Comparison of ENCODE assay signal across 8 cellular contexts in the genomic region with DNA sequence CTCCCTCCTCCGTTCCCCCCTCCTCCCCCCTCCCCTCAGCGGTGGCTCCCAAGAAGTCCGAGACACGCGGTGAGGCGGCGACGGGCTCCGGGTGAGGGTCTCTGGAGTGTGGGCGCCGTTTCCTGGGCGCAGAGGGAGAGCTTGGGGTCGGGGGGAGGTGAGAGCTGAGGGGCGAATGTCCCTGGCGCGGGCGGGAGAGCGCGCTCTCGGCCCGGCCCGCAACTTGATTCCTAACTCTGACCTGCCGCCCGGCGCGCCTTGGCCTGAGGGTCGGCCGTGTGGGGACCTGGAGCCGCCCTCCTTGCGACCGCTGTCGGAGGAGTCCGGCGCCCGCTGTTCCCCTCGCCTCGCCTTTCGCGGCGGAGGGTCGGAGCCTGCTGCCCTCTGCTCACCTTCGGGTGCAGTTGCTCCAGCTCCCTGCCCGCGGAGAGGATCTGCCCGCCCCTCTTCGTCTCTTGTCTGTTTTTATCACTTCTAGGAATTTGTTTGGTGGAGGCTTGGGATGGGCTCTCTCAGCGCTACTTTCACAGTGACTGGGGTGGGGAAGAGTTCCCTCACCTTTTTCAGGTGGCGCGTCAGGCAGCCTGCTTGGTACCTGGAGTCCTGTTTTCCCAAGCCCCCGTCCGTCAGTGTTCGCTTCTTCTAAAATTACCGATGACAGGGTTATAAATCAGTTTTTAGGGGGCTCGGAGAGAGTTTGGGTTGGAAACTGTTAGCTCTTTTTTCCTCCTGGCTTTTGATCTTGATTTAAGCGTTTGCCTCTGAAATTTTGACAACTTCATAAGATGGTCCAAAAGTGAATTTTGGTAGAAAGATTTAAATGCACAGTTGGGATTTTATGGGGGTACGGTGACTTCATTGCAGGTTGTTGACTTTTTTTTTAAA. TPM values are rescaled to one million over a fixed set of nuclear protein-coding genes. Genes with fewer than 3 reads are reported as not detected.
DNase-seq lines count a peak whose midpoint lies in the region; ATAC-seq, FAIRE-seq and TF ChIP-seq lines count a peak whose summit lies in the region.

No MANE protein-coding gene starts in this region.

- H3K27ac ChIP-seq in PC-3 (ENCODE audit: low read length): peak overlapping the region; percentile 70
- H3K27ac ChIP-seq in keratinocyte (ENCODE audit: control insufficient read depth, insufficient read depth, low read length): peak overlapping the region; percentile 90

- H3K4me2 ChIP-seq in PC-3 (ENCODE audit: low read length): peak overlapping the region; percentile 91
- peak overlapping the region; percentile 92 for H3K4me2 ChIP-seq in keratinocyte (ENCODE audit: control insufficient read depth, extremely low read depth, insufficient read depth, low read depth, low read length)

- peaks cover 18% of the 10 kb centered on the region for H3K4me1 ChIP-seq in PC-3 (ENCODE audit: insufficient read depth, low read length)
- H3K4me1 ChIP-seq in keratinocyte (ENCODE audit: control insufficient read depth, extremely low read depth, insufficient read depth, low read length): peaks cover 7% of the 10 kb centered on the region

- no peaks in the 10 kb centered on the region for H3F3A ChIP-seq in PC-3 (ENCODE audit: low read length, unreplicated experiment)

- H4K20me1 ChIP-seq in PC-3 (ENCODE audit: low read length) (peaks cover 28% of the 10 kb centered on the region), keratinocyte (ENCODE audit: control insufficient read depth, extremely low read depth, insufficient read depth, low read length) (peaks cover 3% of the 10 kb centered on the region)

- no peak for TF ChIP-seq CTCF in CD14-positive monocyte (IDR thresholded peaks at IDR 0.05)
- no peak for TF ChIP-seq CTCF in PC-3 (conservative IDR thresholded peaks at IDR 0.05; ENCODE audit: low read depth, low read length)
- TF ChIP-seq CTCF in brain (conservative IDR thresholded peaks at IDR 0.05): no peak
- TF ChIP-seq CTCF in keratinocyte (optimal IDR thresholded peaks at IDR 0.05 in 1 of 3, IDR thresholded peaks at IDR 0.05 in 1 of 3, conservative IDR thresholded peaks at IDR 0.05 in 1 of 3; ENCODE audit: extremely low read depth in 1 of 3, insufficient read depth in 2 of 3, low read length in 3 of 3): no peak

- intact Hi-C loops in CD14-positive monocyte (cut with micrococcal nuclease): no loop called here
- intact Hi-C loops in PC-3 (cut with micrococcal nuclease): no loop called here

- H3K27me3 Mint-ChIP-seq in CD14-positive monocyte (ENCODE audit: low read depth in 3 of 3) (peaks cover 0 to 2% (median 0%) of the 10 kb centered on the region in 3 donors), brain (peaks cover 25% of the 10 kb centered on the region)

- no TSS peak for BruUV-seq in PC-3 (replicated peaks; lab: Mats Ljungman, UMichigan)

- H3K9me2 ChIP-seq in PC-3 (replicated peaks; ENCODE audit: low read length): no peaks in the 10 kb centered on the region

- H3K4me1 Mint-ChIP-seq in CD14-positive monocyte (peaks cover 47% of the 10 kb centered on the region), brain (peaks cover 52% of the 10 kb centered on the region)

- H3K9me3 ChIP-seq in PC-3 (ENCODE audit: low read length) (no peaks in the 10 kb centered on the region), keratinocyte (ENCODE audit: control insufficient read depth, low read depth, low read length) (no peaks in the 10 kb centered on the region)

- H3K9me1 ChIP-seq in keratinocyte (ENCODE audit: control insufficient read depth, extremely low read depth, insufficient read depth, low read length): peaks cover 2% of the 10 kb centered on the region

- ATAC-seq in GM18907 (IDR thresholded peaks at IDR 0.05; ENCODE audit: unreplicated experiment) (peak; percentile 37), HG03103 (IDR thresholded peaks at IDR 0.05; ENCODE audit: low read depth, unreplicated experiment) (peak; percentile 36), PC-3 (peak; percentile 44), HG02840 (IDR thresholded peaks at IDR 0.05; ENCODE audit: low FRiP score, unreplicated experiment) (no peak)

- peaks cover 2 to 13% of the 10 kb centered on the region in 2 donors for H3K36me3 Mint-ChIP-seq in CD14-positive monocyte
- H3K36me3 Mint-ChIP-seq in brain: peaks cover 18% of the 10 kb centered on the region

- FAIRE-seq in keratinocyte (lab: Jason Lieb, UNC): no peak

- H3K4me3 ChIP-seq in PC-3 (ENCODE audit: low read length) (peak overlapping the region; percentile 99), keratinocyte (ENCODE audit: control insufficient read depth in 2 of 3, extremely low read depth in 1 of 3, insufficient read depth in 2 of 3, low read depth in 1 of 3, low read length in 3 of 3) (peak overlapping the region; percentile 88 to 100 (median 100))

- POLR2A ChIA-PET in PC-3 (lab: Charles Lee; ENCODE audit: unreplicated experiment): interaction anchor here (0.6 kb wide), 1 partner anchor 79 kb away, joined by 3 read pairs; no protein-coding TSS in a partner anchor

- H2AFZ ChIP-seq in PC-3 (ENCODE audit: low read length) (peak overlapping the region; percentile 43), keratinocyte (ENCODE audit: control insufficient read depth, low read length) (peak overlapping the region; percentile 73)

- H3K9ac ChIP-seq in PC-3 (ENCODE audit: low read length): peak overlapping the region; percentile 94
- H3K9ac ChIP-seq in keratinocyte (ENCODE audit: control insufficient read depth, extremely low read depth, insufficient read depth, low read length): peak overlapping the region; percentile 94

- CTCF ChIA-PET in PC-3 (lab: Charles Lee): interaction anchor here (0.8 to 1.3 kb wide), 2 partner anchors 57 to 100 kb away, joined by 4 read pairs; no protein-coding TSS in a partner anchor

- no peaks in the 10 kb centered on the region for H3K9me3 Mint-ChIP-seq in CD14-positive monocyte
- peaks cover 0 to 2% (median 0%) of the 10 kb centered on the region in 5 experiments for H3K9me3 Mint-ChIP-seq in brain

- dilution Hi-C loops in keratinocyte (cut with MboI; ENCODE audit: extremely low pct_ligation_motif_present, low sequenced_read_pairs): no loop called here

- DNase-seq in CD14-positive monocyte (ENCODE audit: low spot score): peak; percentile 47
- DNase-seq in PC-3: peak; percentile 24
- DNase-seq in keratinocyte (ENCODE audit: low read depth, low spot score): no peak
- DNase-seq in stimulated activated CD8-positive, alpha-beta memory T cell treated with anti-CD3 and anti-CD28 coated beads, Interleukin-12 subunit alpha, Interleukin-12 subunit beta, amount 100 ng/mL, for 1 hour (ENCODE audit: low read depth): peak; percentile 11

- no peaks in the 10 kb centered on the region for H3K27me3 ChIP-seq in PC-3 (ENCODE audit: low read length)
- no peaks in the 10 kb centered on the region for H3K27me3 ChIP-seq in keratinocyte (ENCODE audit: control insufficient read depth, extremely low read depth, insufficient read depth, low read length)

- H3K4me3 Mint-ChIP-seq in CD14-positive monocyte (peak overlapping the region; percentile 85 to 94), brain (peak overlapping the region; percentile 85 to 100 (median 92))

- H3K27ac Mint-ChIP-seq in CD14-positive monocyte (peak overlapping the region; percentile 87 to 99 (median 93)), brain (peak overlapping the region; percentile 84 to 100 (median 91))

- peaks cover 60% of the 10 kb centered on the region for H3K79me2 ChIP-seq in PC-3 (ENCODE audit: low read length)
- H3K79me2 ChIP-seq in keratinocyte (ENCODE audit: control insufficient read depth, insufficient read depth, low read length): peaks cover 54% of the 10 kb centered on the region

- H3K36me3 ChIP-seq in PC-3 (ENCODE audit: low read depth, low read length): 0 out of 2 replicates have a peak, but pooled peaks cover 6% of the 10 kb centered on the region
- H3K36me3 ChIP-seq in keratinocyte (ENCODE audit: control insufficient read depth in 2 of 2, extremely low read depth in 1 of 2, insufficient read depth in 2 of 2, low read length in 2 of 2): peaks cover under 1 to 1% of the 10 kb centered on the region in 2 experiments

RNA-seq across cellular contexts. Expression of gene ADIPOR2, which starts 0.5 kb away (rescaled TPM):
- polyA plus RNA-seq in CD14-positive monocyte (1 to 10 TPM; 3.9 to 6.2 TPM), brain (ENCODE audit: insufficient read depth, low read depth, low replicate concordance) (49.1 TPM), keratinocyte (35.7 to 59.4 TPM (median 41.4 TPM) in 3 replicates)
- total RNA-seq in PC-3 (2014; rRNA removed): 26.5 and 37.2 TPM in 2 replicates
- 12.5 TPM for polyA plus RNA-seq in keratinocyte (2011; ENCODE audit: low read depth)
- 41.5 and 68.5 TPM in 2 replicates for polyA plus RNA-seq in keratinocyte (2011; cell fraction: cytosol; rRNA removed)
- 61.9 and 66.3 TPM in 2 replicates for polyA plus RNA-seq in keratinocyte (2011; cell fraction: nucleus; rRNA removed)
- polyA plus RNA-seq in keratinocyte (2012; ENCODE audit: low replicate concordance): 31.8 and 46.1 TPM in 2 replicates
- 36.3 to 53.9 TPM (median 39.5 TPM) in 3 replicates for polyA minus RNA-seq in keratinocyte
- polyA minus RNA-seq in keratinocyte (2011; cell fraction: cytosol; rRNA and poly(A)+ RNA removed): 20.9 TPM
- polyA minus RNA-seq in keratinocyte (2011; cell fraction: nucleus; rRNA and poly(A)+ RNA removed): 32.5 and 77.1 TPM in 2 replicates
